19 cellular contexts compared by ENCODE assay signal in the genomic region with DNA sequence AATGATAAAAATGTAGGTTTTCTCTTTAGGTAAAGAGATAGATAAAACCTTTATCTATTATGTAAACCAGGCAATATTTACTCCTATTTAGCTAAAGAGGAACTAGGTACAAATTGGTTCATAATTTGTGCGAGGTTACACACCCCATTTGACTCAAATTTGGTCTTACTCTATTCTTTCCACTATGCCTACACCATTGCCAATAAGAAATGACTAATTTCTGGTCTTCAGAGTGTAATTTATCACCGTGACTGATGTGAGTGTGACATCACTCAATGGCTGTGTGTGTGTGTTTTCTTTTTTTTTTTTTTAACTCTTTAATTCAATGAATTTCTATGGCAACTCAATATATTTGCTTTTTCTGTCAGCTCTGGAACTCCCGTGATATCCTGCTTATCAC.
"Had no signal": no experiment of that assay in that cellular context is flagged by ENCODE, and none has a peak within 500 bp of the region (broad histone marks: within the 10 kb centered on the region; RNA-seq: fewer than 3 reads in every experiment).

No MANE protein-coding gene starts in this region.

- H3K9ac ChIP-seq: KMS-11 had no signal

- H3K9me3 ChIP-seq: MG63 had no signal

- H3K27ac ChIP-seq: HL-60, KMS-11, RWPE1 had no signal

- DNase-seq: Kasumi-1, MG63, NCI-H1092, NCI-H1105 treated with DMSO at 0.1 percent for 48 hours, NCI-H1417 treated with DMSO at 0.1 percent for 48 hours, NCI-H146, NCI-H1694 treated with DMSO at 0.1 percent for 48 hours, NCI-H1930, NCI-H2107, NCI-H2227 treated with DMSO at 0.1 percent for 48 hours, NCI-H510A, NCI-H524 treated with DMSO at 0.1 percent for 48 hours, NCI-H69, NCI-H774, SHP77 had no signal

- H3K4me3 ChIP-seq: K562, MG63 had no signal

- H3K36me3 ChIP-seq: MG63 had no signal

- ATAC-seq: K562 had no signal

- H3K27me3 ChIP-seq: MG63 had no signal
